In the genomic region with DNA sequence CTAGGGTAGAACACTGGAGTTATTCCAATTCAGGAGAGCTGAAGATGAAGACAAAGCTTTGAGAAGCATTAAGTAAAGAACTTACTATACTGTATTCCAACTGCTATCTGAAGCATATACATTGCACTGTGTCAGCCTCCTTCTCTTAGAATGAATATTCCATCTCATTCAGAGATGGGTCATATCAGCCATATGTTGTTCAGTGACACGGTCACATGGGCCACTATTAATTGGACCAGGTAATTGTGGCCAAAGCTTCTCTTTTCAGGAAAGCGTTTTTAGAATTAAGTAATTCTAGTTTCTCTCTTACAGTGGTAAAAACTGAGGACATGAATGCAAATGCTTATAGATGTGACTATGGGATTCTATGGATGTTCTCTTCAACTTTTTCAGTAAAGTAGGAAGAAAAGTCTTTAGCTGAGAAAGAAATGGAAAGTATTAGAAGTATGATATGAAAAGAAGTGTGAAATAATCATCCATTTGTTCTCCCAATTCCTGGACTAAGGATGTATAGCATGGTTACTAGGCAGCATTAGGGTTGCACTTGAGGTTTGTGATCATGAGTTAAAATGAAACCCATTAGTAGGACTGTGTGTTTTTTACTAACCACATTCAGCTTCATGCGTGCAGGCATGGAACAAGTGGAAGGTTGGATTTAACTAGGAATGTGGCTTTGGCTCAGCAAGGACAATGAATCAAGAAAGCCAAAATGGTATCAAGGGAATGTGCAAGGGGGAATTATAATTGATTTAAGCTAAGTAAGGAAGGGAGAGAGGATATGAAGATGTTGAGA, we compare ENCODE assay signal across 18 cellular contexts. TPM values are rescaled to one million over a fixed set of nuclear protein-coding genes. Genes with fewer than 3 reads are reported as not detected.
DNase-seq lines count a peak whose midpoint lies in the region; ATAC-seq, FAIRE-seq and TF ChIP-seq lines count a peak whose summit lies in the region.
"Had no signal": no experiment of that assay in that cellular context is flagged by ENCODE, and none has a peak within 500 bp of the region (broad histone marks: within the 10 kb centered on the region; RNA-seq: fewer than 3 reads in every experiment).

No MANE protein-coding gene starts in this region.

- no peaks in the 10 kb centered on the region for H3K27me3 ChIP-seq in small intestine (ENCODE audit: control insufficient read depth in 2 of 2, insufficient read depth in 2 of 2, low read length in 2 of 2)
- H3K27me3 ChIP-seq: adrenal gland, ovary had no signal

- H3K9me3 ChIP-seq in small intestine (ENCODE audit: control insufficient read depth, low read depth): no peaks in the 10 kb centered on the region
- H3K9me3 ChIP-seq: adrenal gland, ovary had no signal

- H3K4me1 ChIP-seq in small intestine (ENCODE audit: control insufficient read depth in 2 of 2, insufficient read depth in 1 of 2, low read depth in 1 of 2, low read length in 1 of 2): no peaks in the 10 kb centered on the region
- H3K4me1 ChIP-seq: adrenal gland had no signal

- DNase-seq in GM12891 (ENCODE audit: insufficient read length, low spot score) (no peak), NCI-H748 (lab: John Stamatoyannopoulos, UW; ENCODE audit: unreplicated experiment) (no peak), GOT3 (lab: John Stamatoyannopoulos, UW) (no peak), small intestine (no peak)
- no peak for DNase-seq in stimulated activated naive B cell treated with anti-CD40 and anti-IgM and Interleukin-4, amounts not matched to agents 10 μg/mL and 1 μg/mL and 100 μg/mL, for 72 hours
- DNase-seq: activated CD4-positive, alpha-beta T cell treated with anti-CD3 and anti-CD28 coated beads, Interleukin-2, amount 50 U/mL, for 1 hour; adrenal gland; kidney; mucosa of descending colon; NCI-H2107; ovary; SIG-M5; T-helper 9 cell had no signal

- H3K9me3 Mint-ChIP-seq in stimulated activated naive B cell treated with anti-CD40 and anti-IgM and Interleukin-4, amounts not matched to agents 10 μg/mL and 1 μg/mL and 100 μg/mL, for 72 hours: peaks cover 9 to 18% of the 10 kb centered on the region in 2 donors

- no peak overlapping the region for H3K27ac Mint-ChIP-seq in stimulated activated naive B cell treated with anti-CD40 and anti-IgM and Interleukin-4, amounts not matched to agents 10 μg/mL and 1 μg/mL and 100 μg/mL, for 72 hours

- H3K4me1 Mint-ChIP-seq in stimulated activated naive B cell treated with anti-CD40 and anti-IgM and Interleukin-4, amounts not matched to agents 10 μg/mL and 1 μg/mL and 100 μg/mL, for 72 hours: no peaks in the 10 kb centered on the region

- H3K4me3 ChIP-seq in small intestine (ENCODE audit: low read depth in 1 of 2, low read length in 2 of 2): no peak overlapping the region
- H3K4me3 ChIP-seq: adrenal gland, HAP-1, mucosa of descending colon, ovary had no signal

- H3K27ac ChIP-seq in small intestine (ENCODE audit: low read depth in 1 of 2, low read length in 1 of 2): no peak overlapping the region
- H3K27ac ChIP-seq: adrenal gland, ovary had no signal

- WGBS in small intestine, 3 donors: 82 to 86% (median 84%) methylated on average over 3 of the region's 3 CpGs

- FAIRE-seq in GM12891 (lab: Jason Lieb, UNC) (peak; percentile 75), small intestine (lab: Jason Lieb, UNC) (no peak)
- FAIRE-seq: colon, kidney had no signal

- H3K4me3 Mint-ChIP-seq in stimulated activated naive B cell treated with anti-CD40 and anti-IgM and Interleukin-4, amounts not matched to agents 10 μg/mL and 1 μg/mL and 100 μg/mL, for 72 hours: no peak overlapping the region

- H3K36me3 Mint-ChIP-seq in stimulated activated naive B cell treated with anti-CD40 and anti-IgM and Interleukin-4, amounts not matched to agents 10 μg/mL and 1 μg/mL and 100 μg/mL, for 72 hours: peaks cover 6 to 7% of the 10 kb centered on the region in 2 donors

- no peak for TF ChIP-seq POLR2A in GM12891 (IDR thresholded peaks at IDR 0.05; ENCODE audit: low read depth, low read length)

- H3K36me3 ChIP-seq in small intestine (ENCODE audit: control insufficient read depth in 2 of 2, insufficient read depth in 2 of 2, low read length in 2 of 2): no peaks in the 10 kb centered on the region
- H3K36me3 ChIP-seq: adrenal gland, HAP-1, ovary had no signal

- ATAC-seq in GM19351 (IDR thresholded peaks at IDR 0.05; ENCODE audit: unreplicated experiment) (peak; percentile 85), HG02610 (IDR thresholded peaks at IDR 0.05; ENCODE audit: unreplicated experiment) (peak; percentile 88), HG03175 (IDR thresholded peaks at IDR 0.05; ENCODE audit: unreplicated experiment) (peak; percentile 81)
- no peak for ATAC-seq in stimulated activated naive B cell treated with anti-CD40 and anti-IgM and Interleukin-4, amounts not matched to agents 10 μg/mL and 1 μg/mL and 100 μg/mL, for 72 hours (replicated peaks)
- ATAC-seq: mucosa of descending colon had no signal

- peaks cover 26 to 34% of the 10 kb centered on the region in 2 donors for H3K27me3 Mint-ChIP-seq in stimulated activated naive B cell treated with anti-CD40 and anti-IgM and Interleukin-4, amounts not matched to agents 10 μg/mL and 1 μg/mL and 100 μg/mL, for 72 hours

TF ChIP-seq in GM12891, 5 proteins besides CTCF, POLR2A, EP300 and RAD21:
- no peak for TF ChIP-seq SPI1 (IDR thresholded peaks at IDR 0.05; ENCODE audit: low read depth, low read length)
- TF ChIP-seq PAX5 (IDR thresholded peaks at IDR 0.05; ENCODE audit: insufficient read depth, low read length, severe bottlenecking): no peak
- no peak for TF ChIP-seq TAF1 (IDR thresholded peaks at IDR 0.05; ENCODE audit: low read depth, low read length)
- TF ChIP-seq POU2F2 (IDR thresholded peaks at IDR 0.05; ENCODE audit: low read depth, low read length): no peak
- TF ChIP-seq POLR2AphosphoS5 (IDR thresholded peaks at IDR 0.05; ENCODE audit: low read depth, low read length): no peak

RNA-seq across cellular contexts. Expression of a gene that starts 40.9 kb away (rescaled TPM):
- 36.7 TPM for polyA plus RNA-seq in GM12891 (2012; ENCODE audit: low read depth, missing spikeins)
- 10 to 100 TPM; 10.8 to 17.1 (median 12.5) TPM for polyA plus RNA-seq in small intestine

Comparison
In these comparisons a context has a peak if more than half of its experiments do, and no peak if none do; other contexts are left out.
1. ATAC-seq: peak in GM19351 (single experiment), HG02610 (single experiment) and HG03175 (single experiment); none in stimulated activated naive B cell treated with anti-CD40 and anti-IgM and Interleukin-4, amounts not matched to agents 10 μg/mL and 1 μg/mL and 100 μg/mL, for 72 hours (0 of 2).